30 cellular contexts compared by ENCODE assay signal in the genomic region with DNA sequence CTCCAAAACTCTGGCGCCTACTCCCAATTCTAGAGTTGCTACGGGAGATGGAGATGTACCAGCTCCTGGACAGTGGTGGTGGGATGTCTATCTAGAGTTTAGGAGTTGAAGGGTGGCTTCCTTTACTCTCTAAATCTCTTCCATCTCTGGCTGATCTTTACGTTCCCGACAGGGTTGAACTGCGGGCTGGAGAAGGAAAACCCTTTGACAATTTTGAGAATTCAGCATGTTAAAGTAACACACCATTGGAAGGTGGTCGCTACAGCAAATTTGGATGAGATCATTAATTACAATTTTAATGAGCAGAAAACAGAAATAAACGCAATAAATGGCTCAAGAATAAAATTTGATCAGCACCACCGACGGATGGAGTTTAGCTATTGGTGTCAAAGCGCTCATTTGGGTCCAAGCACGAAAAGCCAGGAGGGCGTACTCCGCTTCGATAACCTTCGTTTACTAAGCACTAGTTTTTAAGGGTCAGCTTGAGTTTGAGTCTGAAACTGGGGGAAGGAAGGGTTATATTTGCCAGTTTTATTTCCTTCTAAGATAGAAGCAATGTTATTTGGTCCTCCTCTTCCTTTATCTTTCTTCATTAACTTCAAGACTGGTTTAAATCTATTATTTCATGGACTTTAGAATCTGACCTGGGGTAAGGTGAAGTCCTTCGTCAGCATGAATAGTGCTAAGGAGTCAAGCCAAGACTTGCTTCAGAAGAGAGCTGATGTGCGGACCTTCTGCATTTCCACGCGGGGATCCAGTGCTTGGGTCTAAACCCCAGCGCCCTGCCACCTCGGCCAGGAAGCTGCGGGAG. TPM values are rescaled to one million over a fixed set of nuclear protein-coding genes. Genes with fewer than 3 reads are reported as not detected.
A peak's percentile ranks its signal among the peaks of the same experiment; 100 is the strongest.
DNase-seq lines count a peak whose midpoint lies in the region; ATAC-seq and TF ChIP-seq lines count a peak whose summit lies in the region.
"Had no signal": no experiment of that assay in that cellular context is flagged by ENCODE, and none has a peak within 500 bp of the region (broad histone marks: within the 10 kb centered on the region; RNA-seq: fewer than 3 reads in every experiment).

No MANE protein-coding gene starts in this region.

- peak overlapping the region; percentile 2 for H3K27ac Mint-ChIP-seq in activated naive CD4-positive, alpha-beta T cell treated with anti-CD3 and anti-CD28 coated beads, Interleukin-2, amount 10 ng/mL, durations not matched to agents 7 days and 5 days
- peak overlapping the region in 1 of 2 donors; percentile 72 for H3K27ac Mint-ChIP-seq in activated naive CD4-positive, alpha-beta T cell treated with anti-CD3 and anti-CD28 coated beads, Interleukin-2, amount 50 U/mL, for 72 hours
- H3K27ac Mint-ChIP-seq in WTC11 (no peak overlapping the region), glutamatergic neuron (ENCODE audit: unreplicated experiment) (peak overlapping the region; percentile 4)
- no peak overlapping the region for H3K27ac Mint-ChIP-seq in stimulated activated effector memory CD8-positive, alpha-beta T cell treated with anti-CD3 and anti-CD28 coated beads, Interleukin-12 subunit alpha, Interleukin-12 subunit beta, amount 100 ng/mL, for 72 hours
- H3K27ac Mint-ChIP-seq: immature natural killer cell, T-cell had no signal

- POLR2A ChIA-PET in WTC11 (lab: Charles Lee), result interaction anchor here (1.7 kb wide), 1 partner anchor 16 kb away, joined by 4 read pairs; no protein-coding TSS in a partner anchor

- peaks cover 13% of the 10 kb centered on the region for H3K36me3 Mint-ChIP-seq in activated naive CD4-positive, alpha-beta T cell treated with anti-CD3 and anti-CD28 coated beads, Interleukin-2, amount 10 ng/mL, durations not matched to agents 7 days and 5 days
- H3K36me3 Mint-ChIP-seq in activated naive CD4-positive, alpha-beta T cell treated with anti-CD3 and anti-CD28 coated beads, Interleukin-2, amount 50 U/mL, for 72 hours, result peaks cover 14 to 67% of the 10 kb centered on the region in 2 donors
- no peaks in the 10 kb centered on the region for H3K36me3 Mint-ChIP-seq in WTC11
- H3K36me3 Mint-ChIP-seq in glutamatergic neuron (ENCODE audit: unreplicated experiment), result no peaks in the 10 kb centered on the region
- peaks cover 5% of the 10 kb centered on the region for H3K36me3 Mint-ChIP-seq in stimulated activated effector memory CD8-positive, alpha-beta T cell treated with anti-CD3 and anti-CD28 coated beads, Interleukin-12 subunit alpha, Interleukin-12 subunit beta, amount 100 ng/mL, for 72 hours

- TF ChIP-seq CTCF in WTC11 (IDR thresholded peaks at IDR 0.05), result no peak
- no peak for TF ChIP-seq CTCF in glutamatergic neuron (IDR thresholded peaks at IDR 0.05; ENCODE audit: partially characterized antibody, unreplicated experiment)
- TF ChIP-seq CTCF in coronary artery (IDR thresholded peaks at IDR 0.05), result no peak

- H3K4me1 Mint-ChIP-seq in activated naive CD4-positive, alpha-beta T cell treated with anti-CD3 and anti-CD28 coated beads, Interleukin-2, amount 10 ng/mL, durations not matched to agents 7 days and 5 days, result peaks cover 12% of the 10 kb centered on the region
- peaks cover 66% of the 10 kb centered on the region for H3K4me1 Mint-ChIP-seq in WTC11
- peaks cover 10% of the 10 kb centered on the region for H3K4me1 Mint-ChIP-seq in glutamatergic neuron (ENCODE audit: low read depth, unreplicated experiment)
- H3K4me1 Mint-ChIP-seq in stimulated activated effector memory CD8-positive, alpha-beta T cell treated with anti-CD3 and anti-CD28 coated beads, Interleukin-12 subunit alpha, Interleukin-12 subunit beta, amount 100 ng/mL, for 72 hours, result peaks cover 19% of the 10 kb centered on the region

- peaks cover 84% of the 10 kb centered on the region for H3K27me3 Mint-ChIP-seq in activated naive CD4-positive, alpha-beta T cell treated with anti-CD3 and anti-CD28 coated beads, Interleukin-2, amount 10 ng/mL, durations not matched to agents 7 days and 5 days
- peaks cover 92% of the 10 kb centered on the region for H3K27me3 Mint-ChIP-seq in WTC11 (ENCODE audit: low read depth)
- H3K27me3 Mint-ChIP-seq in glutamatergic neuron (ENCODE audit: unreplicated experiment), result peaks cover 47% of the 10 kb centered on the region

- H3K4me3 ChIP-seq in coronary artery, result no peak overlapping the region

- ATAC-seq in activated naive CD4-positive, alpha-beta T cell treated with anti-CD3 and anti-CD28 coated beads, Interleukin-2, amount 50 U/mL, for 72 hours, result no peak
- ATAC-seq in WTC11 (no peak), GM21825 (IDR thresholded peaks at IDR 0.05; ENCODE audit: unreplicated experiment) (no peak)
- no peak for ATAC-seq in stimulated activated effector memory CD8-positive, alpha-beta T cell treated with anti-CD3 and anti-CD28 coated beads, Interleukin-12 subunit alpha, Interleukin-12 subunit beta, amount 100 ng/mL, for 72 hours
- ATAC-seq: esophagus mucosa, T-cell had no signal

- no peaks in the 10 kb centered on the region for H3K9me3 Mint-ChIP-seq in activated naive CD4-positive, alpha-beta T cell treated with anti-CD3 and anti-CD28 coated beads, Interleukin-2, amount 10 ng/mL, durations not matched to agents 7 days and 5 days
- H3K9me3 Mint-ChIP-seq in activated naive CD4-positive, alpha-beta T cell treated with anti-CD3 and anti-CD28 coated beads, Interleukin-2, amount 50 U/mL, for 72 hours, result peaks cover 0 to 9% of the 10 kb centered on the region in 2 donors
- H3K9me3 Mint-ChIP-seq in WTC11 (no peaks in the 10 kb centered on the region), glutamatergic neuron (ENCODE audit: unreplicated experiment) (peaks cover 6% of the 10 kb centered on the region)
- H3K9me3 Mint-ChIP-seq in stimulated activated effector memory CD8-positive, alpha-beta T cell treated with anti-CD3 and anti-CD28 coated beads, Interleukin-12 subunit alpha, Interleukin-12 subunit beta, amount 100 ng/mL, for 72 hours, result no peaks in the 10 kb centered on the region

- no peak for DNase-seq in activated naive CD4-positive, alpha-beta T cell treated with anti-CD3 and anti-CD28 coated beads, Interleukin-2, amount 10 ng/mL, durations not matched to agents 7 days and 5 days
- no peak for DNase-seq in activated naive CD4-positive, alpha-beta T cell treated with anti-CD3 and anti-CD28 coated beads, Interleukin-2, amount 50 U/mL, for 72 hours (ENCODE audit: low spot score in 2 of 2)
- DNase-seq in WTC11 (ENCODE audit: low spot score) (no peak), glutamatergic neuron (no peak), substantia nigra (lab: John Stamatoyannopoulos, UW) (no peak), coronary artery (ENCODE audit: low spot score) (no peak)
- DNase-seq in stimulated activated effector memory CD8-positive, alpha-beta T cell treated with anti-CD3 and anti-CD28 coated beads, Interleukin-12 subunit alpha, Interleukin-12 subunit beta, amount 100 ng/mL, for 72 hours (ENCODE audit: low spot score in 2 of 2), result no peak
- DNase-seq: activated T-cell treated with anti-CD3 and anti-CD28 coated beads for 4 hours; amniotic stem cell; COR-L47; DMS79 treated with DMSO at 0.1 percent for 48 hours; effector memory CD4-positive, alpha-beta T cell; GF-D8; hippocampal formation; immature natural killer cell; KG1; NCI-H1436; NCI-H2081 treated with DMSO at 0.1 percent for 48 hours; NCI-H345; occipital lobe; SJCRH30; small intestine; stimulated activated CD8-positive, alpha-beta memory T cell treated with anti-CD3 and anti-CD28 coated beads, Interleukin-4, amount 100 ng/mL, for 48 hours; T-cell; transverse colon had no signal

- CTCF ChIA-PET in activated naive CD4-positive, alpha-beta T cell treated with anti-CD3 and anti-CD28 coated beads, Interleukin-2, amount 10 ng/mL, durations not matched to agents 7 days and 5 days (lab: Charles Lee), result no interaction called here
- CTCF ChIA-PET in WTC11 (lab: Charles Lee), result interaction anchor here (2.0 to 9.8 kb wide), 3 partner anchors 19 to 49 kb away, joined by 9 to 242 read pairs (median 17); no protein-coding TSS in a partner anchor

- H3K4me3 Mint-ChIP-seq in activated naive CD4-positive, alpha-beta T cell treated with anti-CD3 and anti-CD28 coated beads, Interleukin-2, amount 10 ng/mL, durations not matched to agents 7 days and 5 days, result no peak overlapping the region
- H3K4me3 Mint-ChIP-seq in WTC11 (peak overlapping the region; percentile 82), glutamatergic neuron (ENCODE audit: unreplicated experiment) (peak overlapping the region; percentile 93)
- H3K4me3 Mint-ChIP-seq in stimulated activated effector memory CD8-positive, alpha-beta T cell treated with anti-CD3 and anti-CD28 coated beads, Interleukin-12 subunit alpha, Interleukin-12 subunit beta, amount 100 ng/mL, for 72 hours, result peak overlapping the region; percentile 69

- no peak overlapping the region for H3K27ac ChIP-seq in substantia nigra (ENCODE audit: low read depth, low read length, poor library complexity, severe bottlenecking)
- no peak overlapping the region for H3K27ac ChIP-seq in coronary artery
- H3K27ac ChIP-seq: A549, transverse colon had no signal

TF ChIP-seq in WTC11, 78 proteins besides CTCF, POLR2A, EP300 and RAD21 (continues in another document):
- no peak for TF ChIP-seq FOXJ3 (CRISPR knock-in tag; IDR thresholded peaks at IDR 0.05; ENCODE audit: borderline replicate concordance)
- no peak for TF ChIP-seq ZNF281 (CRISPR knock-in tag; IDR thresholded peaks at IDR 0.05)
- no peak for TF ChIP-seq NR2C2 (CRISPR knock-in tag; IDR thresholded peaks at IDR 0.05)
- TF ChIP-seq ZNF396 (CRISPR knock-in tag; IDR thresholded peaks at IDR 0.05; ENCODE audit: borderline replicate concordance), result no peak
- TF ChIP-seq ZBTB21 (CRISPR knock-in tag; IDR thresholded peaks at IDR 0.05; ENCODE audit: borderline replicate concordance), result no peak

RNA-seq across cellular contexts. Expression of gene NKX6-1, which starts 1.5 kb away (rescaled TPM):
- not detected for total RNA-seq in activated naive CD4-positive, alpha-beta T cell treated with anti-CD3 and anti-CD28 coated beads, Interleukin-2, amount 50 U/mL, for 72 hours
- total RNA-seq in WTC11 (2021) (0.09 to 0.14 TPM (median 0.09 TPM) in 3 replicates), glutamatergic neuron (ENCODE audit: unreplicated experiment) (25.6 TPM)
- total RNA-seq: bronchial epithelial cell, occipital lobe, renal cortical epithelial cell, T-cell had no signal

Comparison
In these comparisons a context has a peak if more than half of its experiments do, and no peak if none do; other contexts are left out.
1. H3K27ac Mint-ChIP-seq: peak in activated naive CD4-positive, alpha-beta T cell treated with anti-CD3 and anti-CD28 coated beads, Interleukin-2, amount 10 ng/mL, durations not matched to agents 7 days and 5 days (single experiment) and glutamatergic neuron (single experiment); none in WTC11 (single experiment) and stimulated activated effector memory CD8-positive, alpha-beta T cell treated with anti-CD3 and anti-CD28 coated beads, Interleukin-12 subunit alpha, Interleukin-12 subunit beta, amount 100 ng/mL, for 72 hours (single experiment).
2. RNA of gene NKX6-1, which starts 1.5 kb away (total RNA-seq): 25.6 TPM in glutamatergic neuron (single experiment); 0.09 to 0.14 TPM in WTC11 and not detected in activated naive CD4-positive, alpha-beta T cell treated with anti-CD3 and anti-CD28 coated beads, Interleukin-2, amount 50 U/mL, for 72 hours; every median in the first group is over 10 times any median in the second.